In the genomic region with DNA sequence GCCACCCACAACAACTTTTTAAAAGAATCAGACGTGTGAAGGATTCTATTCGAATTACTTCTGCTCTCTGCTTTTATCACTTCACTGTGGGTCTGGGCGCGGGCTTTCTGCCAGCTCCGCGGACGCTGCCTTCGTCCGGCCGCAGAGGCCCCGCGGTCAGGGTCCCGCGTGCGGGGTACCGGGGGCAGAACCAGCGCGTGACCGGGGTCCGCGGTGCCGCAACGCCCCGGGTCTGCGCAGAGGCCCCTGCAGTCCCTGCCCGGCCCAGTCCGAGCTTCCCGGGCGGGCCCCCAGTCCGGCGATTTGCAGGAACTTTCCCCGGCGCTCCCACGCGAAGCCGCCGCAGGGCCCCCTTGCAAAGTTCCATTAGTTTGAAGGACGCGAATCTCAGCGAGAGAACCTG, we compare ENCODE assay signal across 9 cellular contexts. TPM values are rescaled to one million over a fixed set of nuclear protein-coding genes. Genes with fewer than 3 reads are reported as not detected.
DNase-seq lines count a peak whose midpoint lies in the region; ATAC-seq and TF ChIP-seq lines count a peak whose summit lies in the region.
"Had no signal": no experiment of that assay in that cellular context is flagged by ENCODE, and none has a peak within 500 bp of the region (broad histone marks: within the 10 kb centered on the region; RNA-seq: fewer than 3 reads in every experiment).

No MANE protein-coding gene starts in this region.

- peaks cover 0 to 63% (median 14%) of the 10 kb centered on the region in 3 donors for H3K27me3 ChIP-seq in stomach

- TF ChIP-seq CTCF in LNCaP clone FGC (IDR thresholded peaks at IDR 0.05; ENCODE audit: control insufficient read depth, extremely low read depth, insufficient read depth) (no peak), chondrocyte (IDR thresholded peaks at IDR 0.05) (no peak), stomach (IDR thresholded peaks at IDR 0.05) (no peak)

- H3K36me3 Mint-ChIP-seq in chondrocyte (ENCODE audit: low read depth), result peaks cover 15% of the 10 kb centered on the region

- DNase-seq in LNCaP clone FGC (ENCODE audit: low read depth) (no peak), chondrocyte (ENCODE audit: low spot score) (no peak), left kidney (ENCODE audit: low read depth, low spot score) (peak; percentile 31), stomach (no peak), NCI-H510A (lab: John Stamatoyannopoulos, UW) (no peak), 8988T (no peak), NCI-H1694 treated with DMSO at 0.1 percent for 48 hours (lab: John Stamatoyannopoulos, UW) (no peak)

- TF ChIP-seq POLR2A in stomach (IDR thresholded peaks at IDR 0.05), result no peak

- H3K27ac Mint-ChIP-seq in chondrocyte (ENCODE audit: unreplicated experiment), result peak overlapping the region; percentile 83

- no peak for TF ChIP-seq EP300 in stomach (IDR thresholded peaks at IDR 0.05)

- peaks cover 54% of the 10 kb centered on the region for H3K4me1 Mint-ChIP-seq in chondrocyte (ENCODE audit: low read depth)

- intact Hi-C loops in stomach (cut with DNase I; ENCODE audit: low total_unique reads), result no loop called here

- H3K4me3 Mint-ChIP-seq in chondrocyte (ENCODE audit: unreplicated experiment), result peak overlapping the region; percentile 61

- 0 to 1% (median 0%) methylated on average over 24 to 40 of the region's 40 CpGs for WGBS in stomach, 5 donors

- H3K27me3 Mint-ChIP-seq in chondrocyte (ENCODE audit: low read depth), result no peaks in the 10 kb centered on the region

- H3K9me3 ChIP-seq in stomach, result no peaks in the 10 kb centered on the region

- no peaks in the 10 kb centered on the region for H3K9me3 Mint-ChIP-seq in chondrocyte (ENCODE audit: low read depth)

- H3K36me3 ChIP-seq in stomach, result no peaks in the 10 kb centered on the region

- H3K4me3 ChIP-seq in LNCaP clone FGC (ENCODE audit: low read depth, low read length) (peak overlapping the region; percentile 42), stomach (peak overlapping the region; percentile 60 to 81 (median 72))

- peaks cover 22 to 49% (median 38%) of the 10 kb centered on the region in 4 donors for H3K4me1 ChIP-seq in stomach

- ATAC-seq in GM18511 (IDR thresholded peaks at IDR 0.05; ENCODE audit: unreplicated experiment), result no peak

- H3K27ac ChIP-seq in stomach, result peak overlapping the region in 4 of 5 donors; percentile 53 to 92 (median 72)
- H3K27ac ChIP-seq: HL-60 had no signal

RNA-seq across cellular contexts. Expression of gene HTRA1, which starts 0.5 kb away (rescaled TPM):
- 1,260 to 1,504 TPM (median 1,485 TPM) in 3 replicates for total RNA-seq in chondrocyte
- total RNA-seq in stomach, result 10 to 100 TPM; 45.9 to 81.2 (median 69.5) TPM
- 10 to 100 TPM; 26.3 to 31.5 (median 27.0) TPM for polyA plus RNA-seq in stomach

RNA-seq across cellular contexts. Expression of gene ARMS2, which starts 6.4 kb away (rescaled TPM):
- total RNA-seq in chondrocyte, result 0.62 to 1.1 TPM in 2 of 3 replicates, not detected in the other
- total RNA-seq in stomach, result not detected
- polyA plus RNA-seq in stomach, result not detected

Comparison
In these comparisons a context has a peak if more than half of its experiments do, and no peak if none do; other contexts are left out.
1. RNA of gene HTRA1, which starts 0.5 kb away (total RNA-seq): 1,260 to 1,504 TPM in chondrocyte; 45.9 to 81.2 TPM in stomach; every median in the first group is over 10 times any median in the second.